ENCODE assay signal across 2 cellular contexts in genomic region chr10:77634939-77635338, GRCh38.
TF ChIP-seq lines count a peak whose summit lies in the region.

No MANE protein-coding gene starts in this region.

TF ChIP-seq in IMR-90, 13 proteins besides CTCF, POLR2A, EP300 and RAD21:
- peak; percentile 64 for TF ChIP-seq MAFK (IDR thresholded peaks at IDR 0.05; ENCODE audit: low read depth, low read length)
- no peak for TF ChIP-seq BHLHE40 (IDR thresholded peaks at IDR 0.05; ENCODE audit: low read depth, low read length)

TF ChIP-seq in H1, 55 proteins besides CTCF, POLR2A, EP300 and RAD21:
- TF ChIP-seq CEBPB (IDR thresholded peaks at IDR 0.05; ENCODE audit: low read depth, low read length) (no peak), CHD1 (IDR thresholded peaks at IDR 0.05; ENCODE audit: low read depth, low read length) (no peak), EZH2 (IDR thresholded peaks at IDR 0.05; ENCODE audit: low read depth, low read length, severe bottlenecking) (no peak), SAP30 (IDR thresholded peaks at IDR 0.05; ENCODE audit: insufficient read depth, insufficient replicate concordance, low read length) (no peak), TBP (IDR thresholded peaks at IDR 0.05; ENCODE audit: low read depth, low read length) (no peak), SIN3A (conservative IDR thresholded peaks at IDR 0.05 in 1 of 2, IDR thresholded peaks at IDR 0.05 in 1 of 2; ENCODE audit: low read depth in 1 of 2, low read length in 2 of 2) (no peak), BRCA1 (IDR thresholded peaks at IDR 0.05; ENCODE audit: low read depth, low read length) (no peak)
- TF ChIP-seq, protein P1, sequence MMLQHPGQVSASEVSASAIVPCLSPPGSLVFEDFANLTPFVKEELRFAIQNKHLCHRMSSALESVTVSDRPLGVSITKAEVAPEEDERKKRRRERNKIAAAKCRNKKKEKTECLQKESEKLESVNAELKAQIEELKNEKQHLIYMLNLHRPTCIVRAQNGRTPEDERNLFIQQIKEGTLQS (IDR thresholded peaks at IDR 0.05; ENCODE audit: insufficient read depth, low read depth, low read length): no peak
- TF ChIP-seq, protein P2, sequence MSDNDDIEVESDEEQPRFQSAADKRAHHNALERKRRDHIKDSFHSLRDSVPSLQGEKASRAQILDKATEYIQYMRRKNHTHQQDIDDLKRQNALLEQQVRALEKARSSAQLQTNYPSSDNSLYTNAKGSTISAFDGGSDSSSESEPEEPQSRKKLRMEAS (IDR thresholded peaks at IDR 0.05): no peak
